ENCODE assay signal across 8 cellular contexts in genomic region chr17:74748529-74749261, GRCh38. TPM values are rescaled to one million over a fixed set of nuclear protein-coding genes. Genes with fewer than 3 reads are reported as not detected.
A peak's percentile ranks its signal among the peaks of the same experiment; 100 is the strongest.
DNase-seq lines count a peak whose midpoint lies in the region; ATAC-seq and TF ChIP-seq lines count a peak whose summit lies in the region.

Gene NHERF1 (plus strand): TSS chr17:74748628. CDS start chr17:74748847, 219 bp downstream.

- H3K9ac ChIP-seq in ES-I3 (ENCODE audit: low read depth, low read length): peak within 1 kb of the TSS; percentile 93

- H3K4me3 ChIP-seq in ovary: peak within 1 kb of the TSS; percentile 72
- peak within 1 kb of the TSS; percentile 68 to 86 (median 77) for H3K4me3 ChIP-seq in thyroid gland (replicated peaks in 1 of 3)

- H3K4me1 ChIP-seq in ES-I3 (ENCODE audit: insufficient read depth, low read length) (peaks cover 40% of the 10 kb centered on the region), ovary (ENCODE audit: insufficient read depth) (peaks cover 10% of the 10 kb centered on the region), thyroid gland (peaks cover 31 to 36% of the 10 kb centered on the region in 2 donors)

- no peaks in the 10 kb centered on the region for H3K36me3 Mint-ChIP-seq in glutamatergic neuron (ENCODE audit: unreplicated experiment)

- H3K36me3 ChIP-seq in ES-I3 (ENCODE audit: insufficient read depth, low read length) (no peaks in the 10 kb centered on the region), ovary (no peaks in the 10 kb centered on the region), thyroid gland (no peaks in the 10 kb centered on the region)

- H3K27ac Mint-ChIP-seq in glutamatergic neuron (ENCODE audit: unreplicated experiment): peak within 1 kb of the TSS; percentile 15

- H3K9me3 ChIP-seq in ES-I3 (ENCODE audit: control insufficient read depth, insufficient read depth, low read length) (no peaks in the 10 kb centered on the region), ovary (no peaks in the 10 kb centered on the region), thyroid gland (no peaks in the 10 kb centered on the region)

- H3K27me3 ChIP-seq in ovary: no peaks in the 10 kb centered on the region
- H3K27me3 ChIP-seq in thyroid gland: no peaks in the 10 kb centered on the region

- ATAC-seq in GM21786 (IDR thresholded peaks at IDR 0.05; ENCODE audit: unreplicated experiment): peak; percentile 87

- TF ChIP-seq POLR2A in ovary (IDR thresholded peaks at IDR 0.05) (peak; percentile 92), thyroid gland (IDR thresholded peaks at IDR 0.05) (peak; percentile 67 to 98)

- H3K27me3 Mint-ChIP-seq in glutamatergic neuron (ENCODE audit: unreplicated experiment): no peaks in the 10 kb centered on the region

- H3K4me3 Mint-ChIP-seq in glutamatergic neuron (ENCODE audit: unreplicated experiment): peak within 1 kb of the TSS; percentile 87

- no peak for TF ChIP-seq EP300 in ovary (IDR thresholded peaks at IDR 0.05)

- intact Hi-C loops in ovary (cut with DNase I): loop anchor here in 3 of 4 donors (5.0 to 10.0 kb wide), 3 partner anchors 114 to 534 kb away; partner anchors contain the start of gene TTYH2 (in 1 of the 3)
- intact Hi-C loops in thyroid gland (cut with DNase I): loop anchor here (5.0 kb wide), 1 partner anchor 209 kb away; no protein-coding TSS in a partner anchor

- peaks cover 9% of the 10 kb centered on the region for H3K9me3 Mint-ChIP-seq in glutamatergic neuron (ENCODE audit: unreplicated experiment)

- 0 to 3% (median 1%) methylated on average over 16 to 89 of the region's 89 CpGs for WGBS in ovary, 3 donors
- WGBS in thyroid gland, 2 donors: 3% methylated on average over 8 of the region's 89 CpGs; no CpG with 5 or more reads in 1 of the 2 donors

- DNase-seq in Kasumi-1 (lab: John Stamatoyannopoulos, UW) (peak; percentile 27 to 96), SK-N-DZ (ENCODE audit: low spot score) (peak; percentile 93), glutamatergic neuron (peak; percentile 97), ovary (peak; percentile 91 to 96 (median 94)), thyroid gland (peak; percentile 96)
- peak; percentile 95 for DNase-seq in activated naive CD4-positive, alpha-beta T cell treated with anti-CD3 and anti-CD28 coated beads, Interleukin-2, amount 50 U/mL, for 16 hours

- H3K27ac ChIP-seq in ovary: peak within 1 kb of the TSS in 1 of 2 donors; percentile 65
- H3K27ac ChIP-seq in thyroid gland: peak within 1 kb of the TSS; percentile 60 to 69 (median 65)

- peak; percentile 55 for TF ChIP-seq CTCF in glutamatergic neuron (IDR thresholded peaks at IDR 0.05; ENCODE audit: partially characterized antibody, unreplicated experiment)
- TF ChIP-seq CTCF in ovary (IDR thresholded peaks at IDR 0.05): peak in 1 of 3 donors; percentile 23
- peak in 3 of 6 experiments; percentile 4 to 10 (median 5) for TF ChIP-seq CTCF in thyroid gland (IDR thresholded peaks at IDR 0.05)

- peaks cover 11% of the 10 kb centered on the region for H3K4me1 Mint-ChIP-seq in glutamatergic neuron (ENCODE audit: low read depth, unreplicated experiment)

RNA-seq across cellular contexts. Expression of gene NHERF1, which starts in this region (rescaled TPM):
- polyA plus RNA-seq in SK-N-DZ (2014; cell fraction: cytosol; rRNA removed): 25.8 and 39.1 TPM in 2 replicates
- 15.7 and 16.5 TPM in 2 replicates for polyA plus RNA-seq in SK-N-DZ (2014; cell fraction: nucleus; rRNA removed)
- total RNA-seq in glutamatergic neuron (ENCODE audit: unreplicated experiment): 26.9 TPM
- total RNA-seq in ovary: 100 to 1,000 TPM in 1 of 7 donors, 10 to 100 TPM in 6; 12.1 to 101 (median 21.7) TPM
- 10 to 100 TPM; 13.9 to 21.0 TPM for polyA plus RNA-seq in ovary
- total RNA-seq in thyroid gland: 10 to 100 TPM; 21.9 to 63.4 (median 43.8) TPM
